In genomic region chr7:26683277-26683676, GRCh38 we compare ENCODE assay signal across 27 cellular contexts.
DNase-seq lines count a peak whose midpoint lies in the region; ATAC-seq, FAIRE-seq and TF ChIP-seq lines count a peak whose summit lies in the region.
"Had no signal": no experiment of that assay in that cellular context is flagged by ENCODE, and none has a peak within 500 bp of the region (broad histone marks: within the 10 kb centered on the region; RNA-seq: fewer than 3 reads in every experiment).

No MANE protein-coding gene starts in this region.

- DNase-seq in MM.1S (no peak), NCI-H146 treated with DMSO at 0.1 percent for 48 hours (lab: John Stamatoyannopoulos, UW; ENCODE audit: unreplicated experiment) (peak; percentile 67), astrocyte (ENCODE audit: low read depth) (no peak), nephron progenitor cell (no peak), NCI-H187 (lab: John Stamatoyannopoulos, UW) (no peak), NCI-H82 treated with DMSO at 0.1 percent for 48 hours (lab: John Stamatoyannopoulos, UW; ENCODE audit: unreplicated experiment) (no peak), NCI-H1436 (lab: John Stamatoyannopoulos, UW) (no peak)
- DNase-seq: ACHN; BE2C; C1 segment of cervical spinal cord; CD4-positive, CD25-positive, alpha-beta regulatory T cell; CD8-positive, alpha-beta memory T cell; COR-L47; DMS 273 treated with DMSO at 0.1 percent for 48 hours; DMS53; DND-41; EL; GOT3; H7; IMR-90 had no signal

- no peak for FAIRE-seq in astrocyte (lab: Jason Lieb, UNC)
- FAIRE-seq: A204.1, GM12878, GM19239, K562 had no signal

- H4K20me1 ChIP-seq in MM.1S (ENCODE audit: insufficient read depth, low read length) (no peaks in the 10 kb centered on the region), astrocyte (ENCODE audit: insufficient read depth, low read length) (no peaks in the 10 kb centered on the region)

- H3K4me1 Mint-ChIP-seq in astrocyte (ENCODE audit: low read depth, unreplicated experiment) (peaks cover 6% of the 10 kb centered on the region), nephron progenitor cell (peaks cover 84% of the 10 kb centered on the region)
- H3K4me1 Mint-ChIP-seq: CD4-positive, CD25-positive, alpha-beta regulatory T cell; CD8-positive, alpha-beta memory T cell had no signal

- H3F3A ChIP-seq in MM.1S (ENCODE audit: insufficient read depth, low read length): peaks cover 5% of the 10 kb centered on the region

- H3K36me3 ChIP-seq in MM.1S (replicated peaks; ENCODE audit: insufficient read depth, low read length): no peaks in the 10 kb centered on the region
- no peaks in the 10 kb centered on the region for H3K36me3 ChIP-seq in astrocyte (ENCODE audit: insufficient read depth, low read length)
- H3K36me3 ChIP-seq: BE2C had no signal

- H3K27me3 ChIP-seq in MM.1S (replicated peaks; ENCODE audit: insufficient read depth, low read length): no peaks in the 10 kb centered on the region
- peaks cover 7% of the 10 kb centered on the region for H3K27me3 ChIP-seq in astrocyte (ENCODE audit: insufficient read depth, low read length)

- H3K27ac ChIP-seq in MM.1S (ENCODE audit: low read length) (no peak overlapping the region), astrocyte (ENCODE audit: low read depth, low read length) (no peak overlapping the region)
- H3K27ac ChIP-seq: HL-60 had no signal

- H3K9me2 ChIP-seq in MM.1S (replicated peaks; ENCODE audit: insufficient read depth, low read length): no peaks in the 10 kb centered on the region

- no peaks in the 10 kb centered on the region for H3K9me3 ChIP-seq in MM.1S (replicated peaks; ENCODE audit: insufficient read depth, low read length)
- no peaks in the 10 kb centered on the region for H3K9me3 ChIP-seq in astrocyte (ENCODE audit: insufficient read depth, low read depth, low read length)
- H3K9me3 ChIP-seq: BE2C had no signal

- H3K79me2 ChIP-seq in MM.1S (ENCODE audit: low read length): no peaks in the 10 kb centered on the region
- no peaks in the 10 kb centered on the region for H3K79me2 ChIP-seq in astrocyte (ENCODE audit: insufficient read depth, low read length)

- H3K27ac Mint-ChIP-seq in astrocyte (ENCODE audit: unreplicated experiment) (no peak overlapping the region), nephron progenitor cell (peak overlapping the region; percentile 50)
- H3K27ac Mint-ChIP-seq: CD4-positive, CD25-positive, alpha-beta regulatory T cell; CD8-positive, alpha-beta memory T cell had no signal

- peaks cover 6% of the 10 kb centered on the region for H3K27me3 Mint-ChIP-seq in astrocyte (ENCODE audit: low read depth, unreplicated experiment)
- no peaks in the 10 kb centered on the region for H3K27me3 Mint-ChIP-seq in nephron progenitor cell (ENCODE audit: low read depth, poor library complexity)

- TF ChIP-seq CTCF in MM.1S (IDR thresholded peaks at IDR 0.05; ENCODE audit: low read length): no peak
- no peak for TF ChIP-seq CTCF in astrocyte (IDR thresholded peaks at IDR 0.05; ENCODE audit: insufficient read depth, low read depth, low read length)
- TF ChIP-seq CTCF in nephron progenitor cell (IDR thresholded peaks at IDR 0.05): no peak

- H3K36me3 Mint-ChIP-seq in astrocyte (ENCODE audit: low read depth, unreplicated experiment) (no peaks in the 10 kb centered on the region), nephron progenitor cell (ENCODE audit: low read depth) (peaks cover 15% of the 10 kb centered on the region)
- H3K36me3 Mint-ChIP-seq: CD8-positive, alpha-beta memory T cell had no signal

- H3K4me2 ChIP-seq in MM.1S (ENCODE audit: low read depth, low read length) (peak overlapping the region; percentile 35; the same call in 1 of the 2 replicates), astrocyte (ENCODE audit: low read length) (no peak overlapping the region)

- H3K4me3 Mint-ChIP-seq in astrocyte (ENCODE audit: unreplicated experiment) (peak overlapping the region; percentile 3), nephron progenitor cell (no peak overlapping the region)
- H3K4me3 Mint-ChIP-seq: CD4-positive, CD25-positive, alpha-beta regulatory T cell; CD8-positive, alpha-beta memory T cell had no signal

- no peaks in the 10 kb centered on the region for H3K9me3 Mint-ChIP-seq in astrocyte (ENCODE audit: unreplicated experiment)
- H3K9me3 Mint-ChIP-seq in nephron progenitor cell: no peaks in the 10 kb centered on the region
- H3K9me3 Mint-ChIP-seq: CD4-positive, CD25-positive, alpha-beta regulatory T cell; CD8-positive, alpha-beta memory T cell had no signal

- H3K4me1 ChIP-seq in MM.1S (ENCODE audit: low read length) (peaks cover 30% of the 10 kb centered on the region), astrocyte (ENCODE audit: insufficient read depth, low read length) (peaks cover 4% of the 10 kb centered on the region)
- H3K4me1 ChIP-seq: BE2C had no signal

- ATAC-seq in GM18520 (IDR thresholded peaks at IDR 0.05; ENCODE audit: unreplicated experiment): no peak
- ATAC-seq: GM12878, HCT116, K562 had no signal

- H3K9ac ChIP-seq in MM.1S (ENCODE audit: low read length): no peak overlapping the region
- no peak overlapping the region for H3K9ac ChIP-seq in astrocyte (ENCODE audit: low read length)

- H3K4me3 ChIP-seq in MM.1S (ENCODE audit: low read length) (no peak overlapping the region), astrocyte (ENCODE audit: insufficient read depth, low read depth, low read length) (no peak overlapping the region)
- H3K4me3 ChIP-seq: GM12878, K562 had no signal

- H2AFZ ChIP-seq in MM.1S (ENCODE audit: low read length) (no peak overlapping the region), astrocyte (ENCODE audit: low read depth, low read length) (no peak overlapping the region)
